ENCODE assay signal across 20 cellular contexts in genomic region chr16:46728804-46729203, GRCh38.
"Had no signal": no experiment of that assay in that cellular context is flagged by ENCODE, and none has a peak within 500 bp of the region (broad histone marks: within the 10 kb centered on the region; RNA-seq: fewer than 3 reads in every experiment).

No MANE protein-coding gene starts in this region.

- H3K27ac ChIP-seq: epithelial cell of prostate, parathyroid adenoma, sigmoid colon, tibial artery, uterus, WERI-Rb-1 had no signal

- H3K4me3 Mint-ChIP-seq: activated naive CD4-positive, alpha-beta T cell treated with anti-CD3 and anti-CD28 coated beads, Interleukin-2, amount 10 ng/mL, durations not matched to agents 7 days and 5 days; nephron progenitor cell had no signal

- H3K27me3 ChIP-seq: sigmoid colon, tibial artery, uterus had no signal

- ATAC-seq: mucosa of descending colon, SK-N-SH treated with all-trans-retinoic acid at 6 μM for 48 hours had no signal

- H3K27ac Mint-ChIP-seq: activated naive CD4-positive, alpha-beta T cell treated with anti-CD3 and anti-CD28 coated beads, Interleukin-2, amount 10 ng/mL, durations not matched to agents 7 days and 5 days; nephron progenitor cell had no signal

- H3K4me1 Mint-ChIP-seq: activated naive CD4-positive, alpha-beta T cell treated with anti-CD3 and anti-CD28 coated beads, Interleukin-2, amount 10 ng/mL, durations not matched to agents 7 days and 5 days; nephron progenitor cell had no signal

- H3K79me2 ChIP-seq: parathyroid adenoma had no signal

- H3K4me3 ChIP-seq: mucosa of descending colon, sigmoid colon, tibial artery, uterus had no signal

- H3K4me1 ChIP-seq: parathyroid adenoma, sigmoid colon, tibial artery, uterus had no signal

- H2AFZ ChIP-seq: parathyroid adenoma had no signal

- FAIRE-seq: bronchial epithelial cell had no signal

- H3K9me3 ChIP-seq: mucosa of descending colon, sigmoid colon, uterus had no signal

- DNase-seq: activated CD4-positive, alpha-beta T cell treated with anti-CD3 and anti-CD28 coated beads, Interleukin-2, amount 50 U/mL, for 4 hours; activated CD8-positive, alpha-beta memory T cell treated with anti-CD3 and anti-CD28 coated beads for 24 hours; activated effector memory CD4-positive, alpha-beta T cell treated with anti-CD3 and anti-CD28 coated beads, Interleukin-2, amount 50 U/mL, for 16 hours; activated naive CD4-positive, alpha-beta T cell treated with anti-CD3 and anti-CD28 coated beads, Interleukin-2, amount 10 ng/mL, durations not matched to agents 7 days and 5 days; activated T-cell treated with anti-CD3 and anti-CD28 coated beads, Interleukin-2, amount 50 U/mL, for 48 hours; amygdala; kidney glomerular epithelial cell; mesenchymal stem cell; mucosa of descending colon; nephron progenitor cell; sigmoid colon; stimulated activated CD4-positive, alpha-beta T cell treated with anti-CD3 and anti-CD28 coated beads, Interleukin-4, amount 100 ng/mL, for 24 hours; stimulated activated naive CD4-positive, alpha-beta T cell treated with Interleukin-2 at 50 U/mL for 16 hours; tibial artery; uterus; WERI-Rb-1 had no signal

- H3K9ac ChIP-seq: parathyroid adenoma had no signal

- H3K36me3 ChIP-seq: sigmoid colon, tibial artery, uterus, WERI-Rb-1 had no signal

- H3K36me3 Mint-ChIP-seq: activated naive CD4-positive, alpha-beta T cell treated with anti-CD3 and anti-CD28 coated beads, Interleukin-2, amount 10 ng/mL, durations not matched to agents 7 days and 5 days had no signal
